13 cellular contexts compared by ENCODE assay signal in genomic region chr14:34199585-34199984, GRCh38.
DNase-seq lines count a peak whose midpoint lies in the region; TF ChIP-seq lines count a peak whose summit lies in the region.
"Had no signal": no experiment of that assay in that cellular context is flagged by ENCODE, and none has a peak within 500 bp of the region (broad histone marks: within the 10 kb centered on the region; RNA-seq: fewer than 3 reads in every experiment).

No MANE protein-coding gene starts in this region.

- no peaks in the 10 kb centered on the region for H3K27me3 ChIP-seq in BJ (ENCODE audit: control insufficient read depth, insufficient read depth, low read length)
- H3K27me3 ChIP-seq: uterus had no signal

- CTCF ChIA-PET in BJ (lab: Yijun Ruan, JAX) = interaction anchor here (0.6 to 1.5 kb wide), 2 partner anchors 9 to 100 kb away, joined by 3 to 4 read pairs; no protein-coding TSS in a partner anchor

- no peak overlapping the region for H3K4me3 ChIP-seq in BJ (ENCODE audit: low read depth, low read length)
- no peak overlapping the region for H3K4me3 ChIP-seq in astrocyte of the spinal cord (ENCODE audit: low read depth, low read length)
- H3K4me3 ChIP-seq: uterus had no signal

- no peaks in the 10 kb centered on the region for H3K36me3 ChIP-seq in BJ (ENCODE audit: control insufficient read depth, insufficient read depth, low read length)
- H3K36me3 ChIP-seq: uterus had no signal

- TF ChIP-seq CTCF in BJ (IDR thresholded peaks at IDR 0.05; ENCODE audit: insufficient read depth, low read depth, low read length) = no peak
- no peak for TF ChIP-seq CTCF in astrocyte of the spinal cord (IDR thresholded peaks at IDR 0.05; ENCODE audit: low read depth, low read length)

- POLR2A ChIA-PET in BJ (lab: Charles Lee) = interaction anchor here (0.5 kb wide), 1 partner anchor 253 kb away, joined by 3 read pairs; no protein-coding TSS in a partner anchor

- DNase-seq in BJ (ENCODE audit: low read depth) (peak; percentile 50), HT1080 (ENCODE audit: low read depth) (peak; percentile 2), astrocyte of the spinal cord (ENCODE audit: low read depth, low spot score) (peak; percentile 71), renal cortical epithelial cell (ENCODE audit: low read depth) (peak; percentile 36), AG08396 (ENCODE audit: low spot score) (no peak), NCI-H2029 treated with DMSO at 0.1 percent for 48 hours (lab: John Stamatoyannopoulos, UW) (no peak), C1 segment of cervical spinal cord (lab: John Stamatoyannopoulos, UW) (no peak), GOT3 (lab: John Stamatoyannopoulos, UW) (no peak)
- DNase-seq: activated naive CD8-positive, alpha-beta T cell treated with anti-CD3 and anti-CD28 coated beads, Interleukin-2, amount 10 ng/mL, durations not matched to agents 7 days and 5 days; effector CD8-positive, alpha-beta T cell; midbrain; RPMI8226; uterus had no signal

- in situ Hi-C loops in astrocyte of the spinal cord (cut with HindIII; ENCODE audit: low sequenced_read_pairs) = no loop called here

Comparison
In these comparisons a context has a peak if more than half of its experiments do, and no peak if none do; other contexts are left out.
1. DNase-seq: peak in BJ (single experiment), HT1080 (single experiment), astrocyte of the spinal cord (single experiment) and renal cortical epithelial cell (single experiment); none in AG08396 (single experiment), NCI-H2029 treated with DMSO at 0.1 percent for 48 hours (single experiment), C1 segment of cervical spinal cord (0 of 14) and GOT3 (single experiment).